In genomic region chr3:149816326-149816725, GRCh38 we compare ENCODE assay signal across 15 cellular contexts. TPM values are rescaled to one million over a fixed set of nuclear protein-coding genes. Genes with fewer than 3 reads are reported as not detected.
DNase-seq lines count a peak whose midpoint lies in the region; ATAC-seq and TF ChIP-seq lines count a peak whose summit lies in the region.
"Had no signal": no experiment of that assay in that cellular context is flagged by ENCODE, and none has a peak within 500 bp of the region (broad histone marks: within the 10 kb centered on the region; RNA-seq: fewer than 3 reads in every experiment).

No MANE protein-coding gene starts in this region.

- no peak for ATAC-seq in naive B cell (ENCODE audit: low read depth in 2 of 2)
- no peak for ATAC-seq in GM19324 (IDR thresholded peaks at IDR 0.05; ENCODE audit: low FRiP score, unreplicated experiment)
- no peak for ATAC-seq in HG03432 (IDR thresholded peaks at IDR 0.05; ENCODE audit: unreplicated experiment)
- ATAC-seq in GM21360 (IDR thresholded peaks at IDR 0.05; ENCODE audit: unreplicated experiment): no peak
- ATAC-seq: gastroesophageal sphincter had no signal

- H3K27me3 Mint-ChIP-seq in naive B cell: no peaks in the 10 kb centered on the region
- H3K27me3 Mint-ChIP-seq: activated CD4-positive, alpha-beta memory T cell treated with anti-CD3 and anti-CD28 coated beads for 36 hours had no signal

- no peak overlapping the region for H3K4me3 ChIP-seq in ACC112 (ENCODE audit: low read depth, low read length)
- peak overlapping the region; percentile 94 for H3K4me3 ChIP-seq in Loucy (ENCODE audit: low read length, poor library complexity, severe bottlenecking)
- peak overlapping the region; percentile 92 for H3K4me3 ChIP-seq in coronary artery
- H3K4me3 ChIP-seq: gastroesophageal sphincter had no signal

- peak overlapping the region; percentile 90 for H3K4me2 ChIP-seq in Loucy (ENCODE audit: low read depth, low read length, poor library complexity, severe bottlenecking)

- H2AFZ ChIP-seq in ACC112 (ENCODE audit: low read length, unreplicated experiment): no peak overlapping the region
- H2AFZ ChIP-seq in Loucy (ENCODE audit: low read length): no peak overlapping the region

- H3K79me2 ChIP-seq in ACC112 (ENCODE audit: control insufficient read depth, insufficient read depth, low read length, unreplicated experiment): peaks cover 60% of the 10 kb centered on the region
- peaks cover 64% of the 10 kb centered on the region for H3K79me2 ChIP-seq in Loucy (ENCODE audit: insufficient read depth, low read length)

- H4K20me1 ChIP-seq in Loucy (ENCODE audit: insufficient read depth, low read length, poor library complexity, severe bottlenecking): peaks cover 30% of the 10 kb centered on the region

- no peaks in the 10 kb centered on the region for H3K36me3 ChIP-seq in ACC112 (ENCODE audit: insufficient read depth, low read length)
- H3K36me3 ChIP-seq in Loucy (ENCODE audit: insufficient read depth, low read length): no peaks in the 10 kb centered on the region
- H3K36me3 ChIP-seq: brain microvascular endothelial cell, gastroesophageal sphincter had no signal

- peaks cover 7% of the 10 kb centered on the region; the same call in 1 of the 2 replicates for H3F3A ChIP-seq in Loucy (ENCODE audit: low read depth)

- no peak for TF ChIP-seq POLR2A in erythroblast (IDR thresholded peaks at IDR 0.05; ENCODE audit: low read length)

- no peaks in the 10 kb centered on the region for H3K9me3 ChIP-seq in Loucy (ENCODE audit: insufficient read depth, low read depth, low read length)
- H3K9me3 ChIP-seq: gastroesophageal sphincter had no signal

- H3K4me3 Mint-ChIP-seq in naive B cell: peak overlapping the region; percentile 1 to 100 (median 52)
- H3K4me3 Mint-ChIP-seq: activated CD4-positive, alpha-beta memory T cell treated with anti-CD3 and anti-CD28 coated beads for 36 hours had no signal

- no peak overlapping the region for H3K9ac ChIP-seq in Loucy (ENCODE audit: low read depth, low read length, poor library complexity, severe bottlenecking)

- DNase-seq in coronary artery (ENCODE audit: low spot score) (no peak), naive B cell (no peak), erythroblast (lab: John Stamatoyannopoulos, UW) (no peak)
- DNase-seq: activated CD4-positive, alpha-beta memory T cell treated with anti-CD3 and anti-CD28 coated beads for 36 hours; activated gamma-delta T cell; brain microvascular endothelial cell; effector memory CD4-positive, alpha-beta T cell; stimulated activated CD4-positive, alpha-beta T cell treated with anti-CD3 and anti-CD28 coated beads, Interleukin-2, amount 100 ng/mL, for 24 hours had no signal

- no peaks in the 10 kb centered on the region for H3K9me2 ChIP-seq in Loucy (replicated peaks; ENCODE audit: low read depth, low read length)

- peaks cover 61 to 70% (median 63%) of the 10 kb centered on the region in 3 donors for H3K4me1 Mint-ChIP-seq in naive B cell

- H3K9me3 Mint-ChIP-seq in naive B cell: peaks cover 0 to 2% (median 0%) of the 10 kb centered on the region in 7 donors
- H3K9me3 Mint-ChIP-seq: activated CD4-positive, alpha-beta memory T cell treated with anti-CD3 and anti-CD28 coated beads for 36 hours had no signal

- TF ChIP-seq CTCF in Loucy (conservative IDR thresholded peaks at IDR 0.05; ENCODE audit: low read length) (no peak), coronary artery (IDR thresholded peaks at IDR 0.05) (no peak)

- H3K27me3 ChIP-seq in ACC112 (ENCODE audit: insufficient read depth, low read length) (no peaks in the 10 kb centered on the region), Loucy (ENCODE audit: insufficient read depth, low read length, poor library complexity, severe bottlenecking) (no peaks in the 10 kb centered on the region)
- H3K27me3 ChIP-seq: brain microvascular endothelial cell, gastroesophageal sphincter had no signal

- H3K27ac ChIP-seq in ACC112 (ENCODE audit: low read depth, low read length): peak overlapping the region; percentile 61
- peak overlapping the region in 1 of 2 donors; percentile 56 for H3K27ac ChIP-seq in coronary artery
- H3K27ac ChIP-seq: brain microvascular endothelial cell had no signal

- peak overlapping the region in 4 of 6 donors; percentile 4 to 83 (median 34) for H3K27ac Mint-ChIP-seq in naive B cell
- H3K27ac Mint-ChIP-seq: activated CD4-positive, alpha-beta memory T cell treated with anti-CD3 and anti-CD28 coated beads for 36 hours had no signal

- peaks cover 48% of the 10 kb centered on the region for H3K4me1 ChIP-seq in ACC112 (ENCODE audit: control insufficient read depth, insufficient read depth, low read length, unreplicated experiment)
- H3K4me1 ChIP-seq in Loucy (ENCODE audit: insufficient read depth, low read length, poor library complexity, severe bottlenecking): peaks cover 48% of the 10 kb centered on the region

- peaks cover 0 to 4% of the 10 kb centered on the region in 2 donors for H3K36me3 Mint-ChIP-seq in naive B cell

RNA-seq across cellular contexts. Expression of gene RNF13, which starts 3.3 kb away (rescaled TPM):
- 100 to 1,000 TPM; 162 to 235 (median 220) TPM for polyA plus RNA-seq in naive B cell (ENCODE audit: low read depth in 6 of 6)

RNA-seq across cellular contexts. Expression of gene ANKUB1, which starts 24.0 kb away (rescaled TPM):
- 1 to 10 TPM in 1 of 6 donors, under 1 TPM in 2, not detected in 3; 0.35 to 2.6 (median 0.71) TPM for polyA plus RNA-seq in naive B cell (ENCODE audit: low read depth in 6 of 6)
- polyA plus RNA-seq: AG04450 had no signal
